In the genomic region with DNA sequence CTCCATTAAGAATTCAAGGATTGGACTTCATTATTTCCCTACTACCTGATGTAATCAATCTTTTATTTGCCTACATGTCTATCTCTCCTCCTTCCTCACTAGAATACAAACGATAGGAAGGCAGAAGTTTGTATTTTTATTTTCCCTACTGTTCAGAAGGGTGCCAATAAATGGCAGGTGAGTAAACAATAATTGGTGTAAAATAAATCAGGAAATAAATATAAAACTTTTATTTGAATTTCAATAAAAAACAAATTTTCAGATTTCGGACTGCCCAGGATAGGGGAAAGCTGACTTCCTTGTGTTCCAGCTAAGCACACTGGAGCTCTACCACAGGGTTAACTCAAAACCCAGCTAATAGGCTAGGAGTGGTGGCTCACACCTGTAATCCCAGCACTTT, we compare ENCODE assay signal across 28 cellular contexts.
"Had no signal": no experiment of that assay in that cellular context is flagged by ENCODE, and none has a peak within 500 bp of the region (broad histone marks: within the 10 kb centered on the region; RNA-seq: fewer than 3 reads in every experiment).

No MANE protein-coding gene starts in this region.

- H3K4me3 Mint-ChIP-seq: stimulated activated effector memory CD8-positive, alpha-beta T cell treated with anti-CD3 and anti-CD28 coated beads, Interleukin-12 subunit alpha, Interleukin-12 subunit beta, amount 100 ng/mL, for 72 hours; stimulated activated memory B cell treated with anti-CD40 and anti-IgM and Interleukin-4, amounts not matched to agents 10 μg/mL and 1 μg/mL and 100 μg/mL, for 72 hours; stimulated activated naive B cell treated with anti-CD40 and anti-IgM and Interleukin-4, amounts not matched to agents 10 μg/mL and 1 μg/mL and 100 μg/mL, for 72 hours; stimulated activated naive CD8-positive, alpha-beta T cell treated with anti-CD3 and anti-CD28 coated beads, Interleukin-15, amount 100 ng/mL, for 72 hours; stimulated activated naive CD8-positive, alpha-beta T cell treated with anti-CD3 and anti-CD28 coated beads, Interleukin-15, Interleukin-2, amounts not matched to agents 100 ng/mL and 50 ng/mL, for 24 hours; type B pancreatic cell had no signal

- H3K4me1 Mint-ChIP-seq: stimulated activated effector memory CD8-positive, alpha-beta T cell treated with anti-CD3 and anti-CD28 coated beads, Interleukin-12 subunit alpha, Interleukin-12 subunit beta, amount 100 ng/mL, for 72 hours; stimulated activated memory B cell treated with anti-CD40 and anti-IgM and Interleukin-4, amounts not matched to agents 10 μg/mL and 1 μg/mL and 100 μg/mL, for 72 hours; stimulated activated naive B cell treated with anti-CD40 and anti-IgM and Interleukin-4, amounts not matched to agents 10 μg/mL and 1 μg/mL and 100 μg/mL, for 72 hours; stimulated activated naive CD8-positive, alpha-beta T cell treated with anti-CD3 and anti-CD28 coated beads, Interleukin-15, amount 100 ng/mL, for 72 hours had no signal

- H3K9me3 Mint-ChIP-seq: type B pancreatic cell had no signal

- DNase-seq: stimulated activated CD4-positive, alpha-beta T cell treated with anti-CD3 and anti-CD28 coated beads, Interleukin-2, amount 100 ng/mL, for 48 hours; stimulated activated CD4-positive, alpha-beta T cell treated with anti-CD3 and anti-CD28 coated beads, Interleukin-4, amount 100 ng/mL, for 1 hour; stimulated activated CD4-positive, alpha-beta T cell treated with anti-CD3 and anti-CD28 coated beads, Interleukin-4, amount 100 ng/mL, for 24 hours; stimulated activated CD4-positive, alpha-beta T cell treated with anti-CD3 and anti-CD28 coated beads, Interleukin-4, amount 100 ng/mL, for 4 hours; stimulated activated CD8-positive, alpha-beta memory T cell treated with anti-CD3 and anti-CD28 coated beads, Interleukin-4, amount 100 ng/mL, for 48 hours; stimulated activated naive B cell treated with anti-CD40 and anti-IgM and Interleukin-4, amounts not matched to agents 10 μg/mL and 1 μg/mL and 100 μg/mL, for 72 hours; stimulated activated naive CD4-positive, alpha-beta T cell; stimulated activated naive CD4-positive, alpha-beta T cell treated with Interleukin-2 at 50 U/mL for 16 hours; stimulated activated naive CD8-positive, alpha-beta T cell treated with anti-CD3 and anti-CD28 coated beads, Interleukin-15, amount 100 ng/mL, for 72 hours; stimulated activated naive CD8-positive, alpha-beta T cell treated with anti-CD3 and anti-CD28 coated beads, Interleukin-15, Interleukin-2, amounts not matched to agents 100 U/mL and 50 U/mL, for 24 hours; stomach; substantia nigra; testis; thyroid gland; tibial artery; transverse colon; trophoblast cell; upper lobe of left lung; upper lobe of right lung; uterus had no signal

- H3K27me3 Mint-ChIP-seq: stimulated activated memory B cell treated with anti-CD40 and anti-IgM and Interleukin-4, amounts not matched to agents 10 μg/mL and 1 μg/mL and 100 μg/mL, for 72 hours; stimulated activated naive B cell treated with anti-CD40 and anti-IgM and Interleukin-4, amounts not matched to agents 10 μg/mL and 1 μg/mL and 100 μg/mL, for 72 hours; stimulated activated naive CD8-positive, alpha-beta T cell treated with anti-CD3 and anti-CD28 coated beads, Interleukin-15, amount 100 ng/mL, for 72 hours; stimulated activated naive CD8-positive, alpha-beta T cell treated with anti-CD3 and anti-CD28 coated beads, Interleukin-15, Interleukin-2, amounts not matched to agents 100 ng/mL and 50 ng/mL, for 24 hours; type B pancreatic cell had no signal

- H3K36me3 Mint-ChIP-seq: stimulated activated effector memory CD8-positive, alpha-beta T cell treated with anti-CD3 and anti-CD28 coated beads, Interleukin-12 subunit alpha, Interleukin-12 subunit beta, amount 100 ng/mL, for 72 hours; stimulated activated memory B cell treated with anti-CD40 and anti-IgM and Interleukin-4, amounts not matched to agents 10 μg/mL and 1 μg/mL and 100 μg/mL, for 72 hours; stimulated activated naive B cell treated with anti-CD40 and anti-IgM and Interleukin-4, amounts not matched to agents 10 μg/mL and 1 μg/mL and 100 μg/mL, for 72 hours; type B pancreatic cell had no signal

- H3K4me3 ChIP-seq: stomach, suprapubic skin, testis, thoracic aorta, thyroid gland, tibial artery, tibial nerve, transverse colon, upper lobe of left lung, upper lobe of right lung, uterus, vagina had no signal

- H3K27ac Mint-ChIP-seq: stimulated activated effector memory CD8-positive, alpha-beta T cell treated with anti-CD3 and anti-CD28 coated beads, Interleukin-12 subunit alpha, Interleukin-12 subunit beta, amount 100 ng/mL, for 72 hours; stimulated activated memory B cell treated with anti-CD40 and anti-IgM and Interleukin-4, amounts not matched to agents 10 μg/mL and 1 μg/mL and 100 μg/mL, for 72 hours; stimulated activated naive B cell treated with anti-CD40 and anti-IgM and Interleukin-4, amounts not matched to agents 10 μg/mL and 1 μg/mL and 100 μg/mL, for 72 hours; stimulated activated naive CD8-positive, alpha-beta T cell treated with anti-CD3 and anti-CD28 coated beads, Interleukin-15, amount 100 ng/mL, for 72 hours; stimulated activated naive CD8-positive, alpha-beta T cell treated with anti-CD3 and anti-CD28 coated beads, Interleukin-15, Interleukin-2, amounts not matched to agents 100 ng/mL and 50 ng/mL, for 24 hours; type B pancreatic cell had no signal

- ATAC-seq: stimulated activated effector memory CD8-positive, alpha-beta T cell treated with anti-CD3 and anti-CD28 coated beads, Interleukin-12 subunit alpha, Interleukin-12 subunit beta, amount 100 ng/mL, for 72 hours; stimulated activated memory B cell treated with anti-CD40 and anti-IgM and Interleukin-4, amounts not matched to agents 10 μg/mL and 1 μg/mL and 100 μg/mL, for 72 hours; stimulated activated naive B cell treated with anti-CD40 and anti-IgM and Interleukin-4, amounts not matched to agents 10 μg/mL and 1 μg/mL and 100 μg/mL, for 72 hours; stimulated activated naive CD8-positive, alpha-beta T cell treated with anti-CD3 and anti-CD28 coated beads, Interleukin-15, amount 100 ng/mL, for 72 hours; stimulated activated naive CD8-positive, alpha-beta T cell treated with anti-CD3 and anti-CD28 coated beads, Interleukin-15, Interleukin-2, amounts not matched to agents 100 U/mL and 50 U/mL, for 24 hours; upper lobe of right lung had no signal
